In genomic region chr5:151456321-151456940, GRCh38 we compare ENCODE assay signal across 16 cellular contexts.
"Had no signal": no experiment of that assay in that cellular context is flagged by ENCODE, and none has a peak within 500 bp of the region (broad histone marks: within the 10 kb centered on the region; RNA-seq: fewer than 3 reads in every experiment).

No MANE protein-coding gene starts in this region.

- DNase-seq: activated CD4-positive, alpha-beta T cell treated with anti-CD3 and anti-CD28 coated beads, Interleukin-2, amount 50 U/mL, for 48 hours; activated CD4-positive, CD25-positive, alpha-beta regulatory T cell treated with anti-CD3 and anti-CD28 coated beads, Interleukin-2, amount 50 U/mL, for 72 hours; activated gamma-delta T cell treated with Interleukin-2 at 50 U/mL for 16 hours; activated naive CD8-positive, alpha-beta T cell treated with anti-CD3 and anti-CD28 coated beads for 36 hours; activated T-cell treated with anti-CD3 and anti-CD28 coated beads, Interleukin-2, amount 50 U/mL, for 4 hours; anterior cingulate cortex; foreskin fibroblast; head of caudate nucleus; islet precursor cell; left lung; stimulated activated CD4-positive, alpha-beta T cell treated with anti-CD3 and anti-CD28 coated beads, Interleukin-4, amount 100 ng/mL, for 1 hour; stimulated activated CD8-positive, alpha-beta memory T cell treated with anti-CD3 and anti-CD28 coated beads, Interleukin-4, amount 100 ng/mL, for 48 hours; testis had no signal

- H3K27me3 Mint-ChIP-seq: activated naive CD8-positive, alpha-beta T cell treated with anti-CD3 and anti-CD28 coated beads for 36 hours; stimulated activated naive CD8-positive, alpha-beta T cell treated with anti-CD3 and anti-CD28 coated beads, Interleukin-15, Interleukin-2, amounts not matched to agents 100 ng/mL and 50 ng/mL, for 24 hours had no signal

- H3K9me3 Mint-ChIP-seq: activated naive CD8-positive, alpha-beta T cell treated with anti-CD3 and anti-CD28 coated beads for 36 hours; activated T-cell treated with anti-CD3 and anti-CD28 coated beads, Interleukin-2, amount 50 U/mL, for 4 hours; nephron; stimulated activated naive CD8-positive, alpha-beta T cell treated with anti-CD3 and anti-CD28 coated beads, Interleukin-15, Interleukin-2, amounts not matched to agents 100 ng/mL and 50 ng/mL, for 24 hours had no signal

- H3K36me3 Mint-ChIP-seq: activated naive CD8-positive, alpha-beta T cell treated with anti-CD3 and anti-CD28 coated beads for 36 hours had no signal

- H3K27ac Mint-ChIP-seq: activated naive CD8-positive, alpha-beta T cell treated with anti-CD3 and anti-CD28 coated beads for 36 hours; nephron; stimulated activated naive CD8-positive, alpha-beta T cell treated with anti-CD3 and anti-CD28 coated beads, Interleukin-15, Interleukin-2, amounts not matched to agents 100 ng/mL and 50 ng/mL, for 24 hours had no signal

- H3K9me3 ChIP-seq: esophagus muscularis mucosa, left lung, testis had no signal

- H3K27me3 ChIP-seq: esophagus muscularis mucosa, left lung, testis had no signal

- H3K4me3 Mint-ChIP-seq: activated naive CD8-positive, alpha-beta T cell treated with anti-CD3 and anti-CD28 coated beads for 36 hours; activated T-cell treated with anti-CD3 and anti-CD28 coated beads, Interleukin-2, amount 50 U/mL, for 4 hours; nephron; stimulated activated naive CD8-positive, alpha-beta T cell treated with anti-CD3 and anti-CD28 coated beads, Interleukin-15, Interleukin-2, amounts not matched to agents 100 ng/mL and 50 ng/mL, for 24 hours had no signal

- H3K27ac ChIP-seq: esophagus muscularis mucosa, left lung, testis had no signal

- H3K4me1 ChIP-seq: esophagus muscularis mucosa had no signal

- H3K4me3 ChIP-seq: esophagus muscularis mucosa, left lung, testis had no signal
